Comparison of ENCODE assay signal across 36 cellular contexts in genomic region chr10:114665873-114666272, GRCh38.
"Had no signal": no experiment of that assay in that cellular context is flagged by ENCODE, and none has a peak within 500 bp of the region (broad histone marks: within the 10 kb centered on the region; RNA-seq: fewer than 3 reads in every experiment).

No MANE protein-coding gene starts in this region.

- H3K9me3 Mint-ChIP-seq: activated CD8-positive, alpha-beta T cell treated with anti-CD3 and anti-CD28 coated beads for 36 hours; activated naive CD4-positive, alpha-beta T cell treated with anti-CD3 and anti-CD28 coated beads, Interleukin-2, amount 50 U/mL, for 24 hours; activated naive CD8-positive, alpha-beta T cell treated with anti-CD3 and anti-CD28 coated beads, Interleukin-2, amount 10 ng/mL, durations not matched to agents 7 days and 5 days; activated T-cell treated with anti-CD3 and anti-CD28 coated beads, Interleukin-2, amount 50 U/mL, for 24 hours; activated T-helper 2 cell treated with anti-CD3 and anti-CD28 coated beads, Interferon-gamma antibody, Interleukin-2, Interleukin-4, amounts not matched to agents 10 μg/mL and 5 μg/mL and 100 μg/mL, durations not matched to agents 14 hours and 24 hours and 36 hours had no signal

- H3K27me3 Mint-ChIP-seq: activated CD8-positive, alpha-beta T cell treated with anti-CD3 and anti-CD28 coated beads for 36 hours; activated naive CD4-positive, alpha-beta T cell treated with anti-CD3 and anti-CD28 coated beads, Interleukin-2, amount 50 U/mL, for 24 hours; activated T-cell treated with anti-CD3 and anti-CD28 coated beads, Interleukin-2, amount 50 U/mL, for 24 hours had no signal

- H3K4me3 ChIP-seq: ascending aorta, breast epithelium, MG63, Peyer's patch had no signal

- H3K36me3 ChIP-seq: ascending aorta, breast epithelium, Peyer's patch, WERI-Rb-1 had no signal

- H3K4me1 Mint-ChIP-seq: activated naive CD4-positive, alpha-beta T cell treated with anti-CD3 and anti-CD28 coated beads, Interleukin-2, amount 50 U/mL, for 24 hours; activated naive CD8-positive, alpha-beta T cell treated with anti-CD3 and anti-CD28 coated beads, Interleukin-2, amount 10 ng/mL, durations not matched to agents 7 days and 5 days had no signal

- H3K27me3 ChIP-seq: ascending aorta, breast epithelium, MG63, Peyer's patch had no signal

- H3K4me1 ChIP-seq: ascending aorta, breast epithelium had no signal

- ATAC-seq: activated CD8-positive, alpha-beta T cell treated with anti-CD3 and anti-CD28 coated beads for 36 hours; SK-N-SH treated with all-trans-retinoic acid at 6 μM for 48 hours had no signal

- H3K4me3 Mint-ChIP-seq: activated CD8-positive, alpha-beta T cell treated with anti-CD3 and anti-CD28 coated beads for 36 hours; activated naive CD4-positive, alpha-beta T cell treated with anti-CD3 and anti-CD28 coated beads, Interleukin-2, amount 50 U/mL, for 24 hours; activated naive CD8-positive, alpha-beta T cell treated with anti-CD3 and anti-CD28 coated beads, Interleukin-2, amount 10 ng/mL, durations not matched to agents 7 days and 5 days; activated T-cell treated with anti-CD3 and anti-CD28 coated beads, Interleukin-2, amount 50 U/mL, for 24 hours had no signal

- DNase-seq: activated CD4-positive, alpha-beta T cell treated with anti-CD3 and anti-CD28 coated beads for 1 hour; activated CD4-positive, alpha-beta T cell treated with anti-CD3 and anti-CD28 coated beads for 48 hours; activated CD4-positive, alpha-beta T cell treated with anti-CD3 and anti-CD28 coated beads, Interleukin-2, amount 50 U/mL, for 4 hours; activated CD4-positive, CD25-positive, alpha-beta regulatory T cell; activated CD8-positive, alpha-beta T cell treated with anti-CD3 and anti-CD28 coated beads for 36 hours; activated gamma-delta T cell; activated naive CD4-positive, alpha-beta T cell treated with Interleukin-2 at 50 U/mL for 16 hours; activated naive CD8-positive, alpha-beta T cell treated with anti-CD3 and anti-CD28 coated beads, Interleukin-2, amount 10 ng/mL, durations not matched to agents 7 days and 5 days; activated T-cell treated with anti-CD3 and anti-CD28 coated beads, Interleukin-2, amount 50 U/mL, for 24 hours; amygdala; caudate nucleus; Kasumi-1; KG1; MG63; NCI-H1048; NCI-H1436; NCI-H1694; NCI-H1930; NCI-H2081 treated with DMSO at 0.1 percent for 48 hours; NCI-H226; NCI-H446 treated with DMSO at 0.1 percent for 48 hours; NCI-H524; NCI-H69; NCI-H82; Peyer's patch; RPMI8226; SIG-M5; SW 1271; T-helper 1 cell; T1000; WERI-Rb-1 had no signal

- H3K36me3 Mint-ChIP-seq: activated naive CD4-positive, alpha-beta T cell treated with anti-CD3 and anti-CD28 coated beads, Interleukin-2, amount 50 U/mL, for 24 hours; activated naive CD8-positive, alpha-beta T cell treated with anti-CD3 and anti-CD28 coated beads, Interleukin-2, amount 10 ng/mL, durations not matched to agents 7 days and 5 days had no signal

- H3K27ac Mint-ChIP-seq: activated CD8-positive, alpha-beta T cell treated with anti-CD3 and anti-CD28 coated beads for 36 hours; activated naive CD4-positive, alpha-beta T cell treated with anti-CD3 and anti-CD28 coated beads, Interleukin-2, amount 50 U/mL, for 24 hours; activated naive CD8-positive, alpha-beta T cell treated with anti-CD3 and anti-CD28 coated beads, Interleukin-2, amount 10 ng/mL, durations not matched to agents 7 days and 5 days; activated T-cell treated with anti-CD3 and anti-CD28 coated beads, Interleukin-2, amount 50 U/mL, for 24 hours; activated T-helper 2 cell treated with anti-CD3 and anti-CD28 coated beads, Interferon-gamma antibody, Interleukin-2, Interleukin-4, amounts not matched to agents 10 μg/mL and 5 μg/mL and 100 μg/mL, durations not matched to agents 14 hours and 24 hours and 36 hours had no signal

- H3K9me3 ChIP-seq: ascending aorta, breast epithelium, MG63, Peyer's patch had no signal

- H3K27ac ChIP-seq: ascending aorta, Peyer's patch, WERI-Rb-1 had no signal
